ENCODE assay signal across 8 cellular contexts in genomic region chr3:50245251-50245745, GRCh38. TPM values are rescaled to one million over a fixed set of nuclear protein-coding genes. Genes with fewer than 3 reads are reported as not detected.
DNase-seq lines count a peak whose midpoint lies in the region; ATAC-seq and TF ChIP-seq lines count a peak whose summit lies in the region.

No MANE protein-coding gene starts in this region.

- H3K27me3 ChIP-seq in mesendoderm (ENCODE audit: insufficient read depth, low read length, poor library complexity) (no peaks in the 10 kb centered on the region), transverse colon (no peaks in the 10 kb centered on the region)

- peaks cover 26% of the 10 kb centered on the region for H3K36me3 Mint-ChIP-seq in activated naive CD4-positive, alpha-beta T cell treated with anti-CD3 and anti-CD28 coated beads, Interleukin-2, amount 10 ng/mL, durations not matched to agents 7 days and 5 days

- H3K4me3 ChIP-seq in astrocyte of the spinal cord (ENCODE audit: low read depth, low read length), result peak overlapping the region; percentile 22
- no peak overlapping the region for H3K4me3 ChIP-seq in mesendoderm (ENCODE audit: low read length)
- peak overlapping the region in 1 of 4 donors; percentile 48 for H3K4me3 ChIP-seq in transverse colon

- peak overlapping the region; percentile 75 for H3K4ac ChIP-seq in mesendoderm (ENCODE audit: low read depth, low read length)

- H3K27ac ChIP-seq in mesendoderm (ENCODE audit: low read depth, low read length), result peak overlapping the region; percentile 88
- peak overlapping the region; percentile 67 to 85 (median 82) for H3K27ac ChIP-seq in transverse colon

- in situ Hi-C loops in astrocyte of the spinal cord (cut with HindIII; ENCODE audit: low sequenced_read_pairs) (no loop called here), transverse colon (cut with MboI; ENCODE audit: low pct_ligation_motif_present in 1 of 4, low pct_unique_long_range_greater_than_20kb in 1 of 4, low sequenced_read_pairs in 3 of 4) (no loop called here)

- no peak for TF ChIP-seq EP300 in transverse colon (IDR thresholded peaks at IDR 0.05; ENCODE audit: low read depth)

- H3K79me2 ChIP-seq in mesendoderm (ENCODE audit: control insufficient read depth, insufficient read depth, low read length), result peaks cover 69% of the 10 kb centered on the region

- peak overlapping the region; percentile 93 for H3K27ac Mint-ChIP-seq in activated naive CD4-positive, alpha-beta T cell treated with anti-CD3 and anti-CD28 coated beads, Interleukin-2, amount 10 ng/mL, durations not matched to agents 7 days and 5 days

- peak overlapping the region; percentile 73 for H3K4me3 Mint-ChIP-seq in activated naive CD4-positive, alpha-beta T cell treated with anti-CD3 and anti-CD28 coated beads, Interleukin-2, amount 10 ng/mL, durations not matched to agents 7 days and 5 days

- H3K18ac ChIP-seq in mesendoderm (ENCODE audit: low read length), result peak overlapping the region; percentile 43

- H4K8ac ChIP-seq in mesendoderm (ENCODE audit: low read depth, low read length), result no peak overlapping the region

- no peak overlapping the region for H4K5ac ChIP-seq in mesendoderm (ENCODE audit: low read length)

- H3K9ac ChIP-seq in mesendoderm (ENCODE audit: low read length), result peak overlapping the region; percentile 25

- peak overlapping the region; percentile 82 for H2BK5ac ChIP-seq in mesendoderm (ENCODE audit: low read length)

- H3K56ac ChIP-seq in mesendoderm (ENCODE audit: low read length), result peak overlapping the region; percentile 85

- peaks cover 85% of the 10 kb centered on the region for H3K4me1 Mint-ChIP-seq in activated naive CD4-positive, alpha-beta T cell treated with anti-CD3 and anti-CD28 coated beads, Interleukin-2, amount 10 ng/mL, durations not matched to agents 7 days and 5 days

- H3K4me1 ChIP-seq in mesendoderm (ENCODE audit: control insufficient read depth, low read depth, low read length), result peaks cover 36% of the 10 kb centered on the region
- H3K4me1 ChIP-seq in transverse colon, result peaks cover 56 to 94% (median 58%) of the 10 kb centered on the region in 4 donors

- no peak for ATAC-seq in HG02870 (IDR thresholded peaks at IDR 0.05; ENCODE audit: unreplicated experiment)

- H3K27me3 Mint-ChIP-seq in activated naive CD4-positive, alpha-beta T cell treated with anti-CD3 and anti-CD28 coated beads, Interleukin-2, amount 10 ng/mL, durations not matched to agents 7 days and 5 days, result no peaks in the 10 kb centered on the region

- TF ChIP-seq CTCF in astrocyte of the spinal cord (IDR thresholded peaks at IDR 0.05; ENCODE audit: low read depth, low read length), result no peak
- TF ChIP-seq CTCF in transverse colon (IDR thresholded peaks at IDR 0.05), result no peak
- no peak for TF ChIP-seq CTCF in GM10266 (IDR thresholded peaks at IDR 0.05; ENCODE audit: control insufficient read depth, insufficient read depth, low read depth, missing control alignments)

- H3K79me1 ChIP-seq in mesendoderm (ENCODE audit: low read length), result peaks cover 43% of the 10 kb centered on the region

- no peaks in the 10 kb centered on the region for H3K9me3 ChIP-seq in transverse colon

- H2BK15ac ChIP-seq in mesendoderm (replicated peaks; ENCODE audit: low read depth), result no peak overlapping the region

- TF ChIP-seq POLR2A in transverse colon (IDR thresholded peaks at IDR 0.05), result no peak

- intact Hi-C loops in transverse colon (cut with DNase I; ENCODE audit: low total_unique reads), result no loop called here

- no peaks in the 10 kb centered on the region for H3K9me3 Mint-ChIP-seq in activated naive CD4-positive, alpha-beta T cell treated with anti-CD3 and anti-CD28 coated beads, Interleukin-2, amount 10 ng/mL, durations not matched to agents 7 days and 5 days

- peak overlapping the region; percentile 24 for H2AK5ac ChIP-seq in mesendoderm (ENCODE audit: low read length)

- WGBS in mesendoderm (ENCODE audit: extremely low coverage, insufficient coverage, low lambda C conversion rate), result no CpG with 5 or more reads among the region's 16 CpGs
- WGBS in transverse colon (ENCODE audit: low coverage in 1 of 2), 2 donors, result 70% methylated on average over 14 of the region's 16 CpGs; no CpG with 5 or more reads in 1 of the 2 donors

- no peak overlapping the region for H3K4me2 ChIP-seq in mesendoderm (ENCODE audit: low read length)

- H3K36me3 ChIP-seq in mesendoderm (ENCODE audit: control insufficient read depth, insufficient read depth, low read length) (peaks cover under 1% of the 10 kb centered on the region), transverse colon (no peaks in the 10 kb centered on the region)

- H3K23ac ChIP-seq in mesendoderm (ENCODE audit: low read length), result no peak overlapping the region

- CTCF ChIA-PET in activated naive CD4-positive, alpha-beta T cell treated with anti-CD3 and anti-CD28 coated beads, Interleukin-2, amount 10 ng/mL, durations not matched to agents 7 days and 5 days (lab: Charles Lee), result interaction anchor here (2.7 to 4.4 kb wide), 4 partner anchors 9 to 53 kb away, joined by 9 to 50 read pairs (median 18); partner anchors contain the start of gene GNAI2

- H2BK120ac ChIP-seq in mesendoderm (ENCODE audit: low read depth, low read length), result no peak overlapping the region

- no peak for DNase-seq in activated naive CD4-positive, alpha-beta T cell treated with anti-CD3 and anti-CD28 coated beads, Interleukin-2, amount 10 ng/mL, durations not matched to agents 7 days and 5 days
- DNase-seq in activated naive CD4-positive, alpha-beta T cell (lab: John Stamatoyannopoulos, UW), result no peak
- DNase-seq in astrocyte of the spinal cord (ENCODE audit: low read depth, low spot score) (no peak), mesendoderm (no peak), transverse colon (no peak), hepatic stellate cell (ENCODE audit: low spot score) (no peak), GM10266 (ENCODE audit: extremely low spot score) (no peak)

RNA-seq across cellular contexts. Expression of gene GNAI2, which starts 9.3 kb away (rescaled TPM):
- polyA plus RNA-seq in mesendoderm (2013, experiment 1 of 2), result 218 TPM
- polyA plus RNA-seq in mesendoderm (2013, experiment 2 of 2), result 223 TPM
- 100 to 1,000 TPM in 1 of 4 donors, 10 to 100 TPM in 3; 69.6 to 322 (median 74.8) TPM for total RNA-seq in transverse colon

RNA-seq across cellular contexts. Expression of gene SEMA3B, which starts 23.6 kb away (rescaled TPM):
- polyA plus RNA-seq in mesendoderm (2013, experiment 1 of 2), result 1.9 TPM
- 2.2 TPM for polyA plus RNA-seq in mesendoderm (2013, experiment 2 of 2)
- 100 to 1,000 TPM in 2 of 4 donors, 10 to 100 TPM in 2; 59.5 to 423 (median 122) TPM for total RNA-seq in transverse colon

RNA-seq across cellular contexts. Expression of gene LSMEM2, which starts 33.6 kb away (rescaled TPM):
- polyA plus RNA-seq in mesendoderm (2013, experiment 1 of 2), result 0.06 TPM
- polyA plus RNA-seq in mesendoderm (2013, experiment 2 of 2), result 0.06 TPM
- not detected for total RNA-seq in transverse colon

RNA-seq across cellular contexts. Expression of gene SLC38A3, which starts 40.2 kb away (rescaled TPM):
- polyA plus RNA-seq in mesendoderm (2013, experiment 1 of 2), result 0.48 TPM
- polyA plus RNA-seq in mesendoderm (2013, experiment 2 of 2), result 0.42 TPM
- not detected for total RNA-seq in transverse colon

RNA-seq across cellular contexts. Expression of gene IFRD2, which starts 46.9 kb away (rescaled TPM):
- polyA plus RNA-seq in mesendoderm (2013, experiment 1 of 2), result 76.8 TPM
- polyA plus RNA-seq in mesendoderm (2013, experiment 2 of 2), result 74.0 TPM
- total RNA-seq in transverse colon, result 100 to 1,000 TPM in 1 of 4 donors, 10 to 100 TPM in 3; 44.9 to 183 (median 59.5) TPM
